Comparison of ENCODE assay signal across 8 cellular contexts in the genomic region with DNA sequence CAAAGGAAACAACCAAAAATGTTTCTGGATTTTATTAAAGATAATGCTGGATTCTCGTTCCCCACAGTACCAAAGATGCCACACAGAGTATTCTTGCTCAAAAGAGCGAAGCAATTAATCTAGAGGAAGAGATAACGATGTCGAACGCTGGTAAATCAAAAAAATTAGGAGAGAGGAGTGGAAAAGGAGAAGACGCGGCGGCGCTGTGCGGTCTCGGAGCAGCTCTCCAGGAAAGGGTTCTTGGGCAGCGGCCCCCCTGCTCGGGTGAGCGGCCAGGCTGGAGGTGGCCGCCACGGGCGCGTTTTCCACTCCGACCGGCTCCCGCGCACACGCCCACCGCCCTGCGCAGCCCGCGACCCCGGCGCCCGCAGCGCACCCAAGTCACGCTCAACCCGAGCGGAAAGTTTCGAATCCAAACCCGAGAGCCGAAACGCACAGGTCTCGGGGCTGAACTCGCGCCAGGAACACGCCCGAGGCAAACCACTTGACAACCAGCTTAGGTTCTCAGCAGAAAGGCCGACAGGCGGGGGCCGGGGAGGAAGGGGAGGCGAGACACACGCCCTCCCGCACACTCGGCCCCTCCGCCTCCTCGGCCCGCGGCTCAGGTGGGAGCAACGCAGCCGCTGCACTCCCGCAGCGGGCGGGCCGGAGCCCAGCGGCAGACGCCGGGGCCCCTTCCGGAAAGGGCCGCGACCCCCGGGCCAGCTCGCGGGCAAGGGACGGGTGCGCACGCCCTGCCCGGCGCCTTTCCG. TPM values are rescaled to one million over a fixed set of nuclear protein-coding genes. Genes with fewer than 3 reads are reported as not detected.
DNase-seq lines count a peak whose midpoint lies in the region; ATAC-seq and TF ChIP-seq lines count a peak whose summit lies in the region.

No MANE protein-coding gene starts in this region.

- TF ChIP-seq CTCF in endothelial cell (IDR thresholded peaks at IDR 0.05; ENCODE audit: unreplicated experiment) (no peak), mesothelial cell of epicardium (IDR thresholded peaks at IDR 0.05; ENCODE audit: unreplicated experiment) (no peak)

- H3K4me1 Mint-ChIP-seq in endothelial cell (ENCODE audit: unreplicated experiment) (peaks cover 11% of the 10 kb centered on the region), mesothelial cell of epicardium (peaks cover 10% of the 10 kb centered on the region)

- H3K4me3 Mint-ChIP-seq in endothelial cell (ENCODE audit: unreplicated experiment), result peak overlapping the region; percentile 99
- peak overlapping the region; percentile 83 for H3K4me3 Mint-ChIP-seq in mesothelial cell of epicardium

- in situ Hi-C loops in ACHN (cut with HindIII; ENCODE audit: low pct_ligation_motif_present, low pct_unique_long_range_greater_than_20kb, low sequenced_read_pairs), result no loop called here

- ATAC-seq in GM18511 (IDR thresholded peaks at IDR 0.05; ENCODE audit: unreplicated experiment), result peak; percentile 52
- ATAC-seq in HG03064 (IDR thresholded peaks at IDR 0.05; ENCODE audit: low read depth, unreplicated experiment), result peak; percentile 39

- H3K36me3 Mint-ChIP-seq in endothelial cell (ENCODE audit: low read depth, unreplicated experiment), result peaks cover 14% of the 10 kb centered on the region
- peaks cover 3% of the 10 kb centered on the region for H3K36me3 Mint-ChIP-seq in mesothelial cell of epicardium

- H3K27me3 Mint-ChIP-seq in endothelial cell (ENCODE audit: unreplicated experiment), result peaks cover 5% of the 10 kb centered on the region
- H3K27me3 Mint-ChIP-seq in mesothelial cell of epicardium (ENCODE audit: low read depth), result no peaks in the 10 kb centered on the region

- H3K27ac Mint-ChIP-seq in endothelial cell (ENCODE audit: unreplicated experiment), result peak overlapping the region; percentile 94
- peak overlapping the region; percentile 86 for H3K27ac Mint-ChIP-seq in mesothelial cell of epicardium

- DNase-seq in ACHN (peak; percentile 77), NCI-H510A treated with DMSO at 0.1 percent for 48 hours (lab: John Stamatoyannopoulos, UW) (peak; percentile 6), endothelial cell (ENCODE audit: low spot score) (peak; percentile 50), mesothelial cell of epicardium (ENCODE audit: low spot score in 2 of 2, unreplicated experiment in 2 of 2) (peak; percentile 35 to 73)
- peak; percentile 21 to 27 (median 26) for DNase-seq in activated CD8-positive, alpha-beta memory T cell treated with anti-CD3 and anti-CD28 coated beads for 48 hours (ENCODE audit: low read depth in 2 of 3, low spot score in 2 of 3)
- peak; percentile 4 to 28 for DNase-seq in stimulated activated CD8-positive, alpha-beta memory T cell treated with anti-CD3 and anti-CD28 coated beads, Interleukin-2, amount 100 ng/mL, for 1 hour (ENCODE audit: low read depth in 2 of 2)

- H3K9me3 Mint-ChIP-seq in endothelial cell (ENCODE audit: unreplicated experiment), result no peaks in the 10 kb centered on the region
- H3K9me3 Mint-ChIP-seq in mesothelial cell of epicardium, result no peaks in the 10 kb centered on the region

RNA-seq across cellular contexts. Expression of gene SRPK2, which starts 0.9 kb away (rescaled TPM):
- total RNA-seq in endothelial cell (ENCODE audit: unreplicated experiment) (70.5 TPM), mesothelial cell of epicardium (43.8 to 51.4 TPM (median 45.3 TPM) in 3 replicates)

Comparison
In these comparisons a context has a peak if more than half of its experiments do, and no peak if none do; other contexts are left out.
1. Peak in every context shown above with its lines: DNase-seq and ATAC-seq.
2. DNase-seq: peak in every context shown above with its lines; median percentile 77 in ACHN; 54 in mesothelial cell of epicardium; 50 in endothelial cell; 26 in activated CD8-positive, alpha-beta memory T cell treated with anti-CD3 and anti-CD28 coated beads for 48 hours; 16 in stimulated activated CD8-positive, alpha-beta memory T cell treated with anti-CD3 and anti-CD28 coated beads, Interleukin-2, amount 100 ng/mL, for 1 hour; 6 in NCI-H510A treated with DMSO at 0.1 percent for 48 hours.